Comparison of ENCODE assay signal across 14 cellular contexts in genomic region chr5:483434-484184, GRCh38. TPM values are rescaled to one million over a fixed set of nuclear protein-coding genes. Genes with fewer than 3 reads are reported as not detected.
DNase-seq lines count a peak whose midpoint lies in the region; ATAC-seq and TF ChIP-seq lines count a peak whose summit lies in the region.
"Had no signal": no experiment of that assay in that cellular context is flagged by ENCODE, and none has a peak within 500 bp of the region (broad histone marks: within the 10 kb centered on the region; RNA-seq: fewer than 3 reads in every experiment).

No MANE protein-coding gene starts in this region.

- H3K4me3 ChIP-seq in NB4 (ENCODE audit: low read depth, low read length), result no peak overlapping the region

- H3K4me3 Mint-ChIP-seq in activated T-cell treated with anti-CD3 and anti-CD28 coated beads, Interleukin-2, amount 50 U/mL, for 72 hours, result no peak overlapping the region
- peak overlapping the region; percentile 13 for H3K4me3 Mint-ChIP-seq in natural killer cell
- H3K4me3 Mint-ChIP-seq: CD4-positive, CD25-positive, alpha-beta regulatory T cell; H9; IgD-negative memory B cell had no signal

- no peak for TF ChIP-seq POLR2A in NB4 (IDR thresholded peaks at IDR 0.05; ENCODE audit: extremely low read depth, insufficient read length)

- peaks cover 5% of the 10 kb centered on the region for H3K4me1 Mint-ChIP-seq in activated T-cell treated with anti-CD3 and anti-CD28 coated beads, Interleukin-2, amount 50 U/mL, for 72 hours (ENCODE audit: low read depth)
- peaks cover 0 to 6% of the 10 kb centered on the region in 2 donors for H3K4me1 Mint-ChIP-seq in natural killer cell
- H3K4me1 Mint-ChIP-seq: H9 had no signal

- H3K9me3 Mint-ChIP-seq in activated T-cell treated with anti-CD3 and anti-CD28 coated beads, Interleukin-2, amount 50 U/mL, for 72 hours, result no peaks in the 10 kb centered on the region
- H3K9me3 Mint-ChIP-seq in natural killer cell, result no peaks in the 10 kb centered on the region
- H3K9me3 Mint-ChIP-seq: CD4-positive, CD25-positive, alpha-beta regulatory T cell; H9; IgD-negative memory B cell had no signal

- no peak for TF ChIP-seq CTCF in NB4 (IDR thresholded peaks at IDR 0.05; ENCODE audit: low read depth, low read length)
- TF ChIP-seq CTCF in natural killer cell (IDR thresholded peaks at IDR 0.05), result no peak

- no peak overlapping the region for H3K27ac Mint-ChIP-seq in activated T-cell treated with anti-CD3 and anti-CD28 coated beads, Interleukin-2, amount 50 U/mL, for 72 hours
- H3K27ac Mint-ChIP-seq in natural killer cell, result no peak overlapping the region
- H3K27ac Mint-ChIP-seq: CD4-positive, CD25-positive, alpha-beta regulatory T cell; H9; IgD-negative memory B cell had no signal

- intact Hi-C loops in natural killer cell (cut with micrococcal nuclease), result no loop called here

- H3K27me3 Mint-ChIP-seq in activated T-cell treated with anti-CD3 and anti-CD28 coated beads, Interleukin-2, amount 50 U/mL, for 72 hours (ENCODE audit: low read depth), result no peaks in the 10 kb centered on the region
- H3K27me3 Mint-ChIP-seq in natural killer cell (ENCODE audit: low read depth in 2 of 2), result no peaks in the 10 kb centered on the region

- peak; percentile 18 to 25 for ATAC-seq in activated T-cell treated with anti-CD3 and anti-CD28 coated beads, Interleukin-2, amount 50 U/mL, for 72 hours (replicated peaks in 1 of 2)
- peak in 2 of 3 donors; percentile 21 to 69 for ATAC-seq in natural killer cell
- no peak for ATAC-seq in GM21390 (IDR thresholded peaks at IDR 0.05; ENCODE audit: unreplicated experiment)

- no peaks in the 10 kb centered on the region for H3K36me3 Mint-ChIP-seq in activated T-cell treated with anti-CD3 and anti-CD28 coated beads, Interleukin-2, amount 50 U/mL, for 72 hours (ENCODE audit: insufficient read depth in 2 of 2)
- H3K36me3 Mint-ChIP-seq in natural killer cell, result no peaks in the 10 kb centered on the region
- H3K36me3 Mint-ChIP-seq: CD4-positive, CD25-positive, alpha-beta regulatory T cell; IgD-negative memory B cell had no signal

- no peak for DNase-seq in activated T-cell treated with anti-CD3 and anti-CD28 coated beads, Interleukin-2, amount 50 U/mL, for 72 hours
- DNase-seq in activated T-cell treated with anti-CD3 and anti-CD28 coated beads for 4 hours (no peak), NB4 (ENCODE audit: low read depth) (peak; percentile 32), natural killer cell (no peak), AG20443 (ENCODE audit: low spot score) (no peak), NK-92 (lab: John Stamatoyannopoulos, UW; ENCODE audit: unreplicated experiment) (no peak), GM03348 (ENCODE audit: low spot score) (no peak)
- DNase-seq: ACHN; BE2C; CD4-positive, CD25-positive, alpha-beta regulatory T cell; GOT3; H9 had no signal

RNA-seq across cellular contexts. Expression of gene EXOC3, which starts 40.6 kb away (rescaled TPM):
- total RNA-seq in activated T-cell treated with anti-CD3 and anti-CD28 coated beads, Interleukin-2, amount 50 U/mL, for 72 hours, result 10 to 100 TPM; 60.1 to 78.2 TPM
- total RNA-seq in natural killer cell, result 10 to 100 TPM; 89.6 to 99.9 (median 96.3) TPM

RNA-seq across cellular contexts. Expression of gene SLC9A3, which starts 40.6 kb away (rescaled TPM):
- 1 to 10 TPM; 1.3 to 1.8 TPM for total RNA-seq in activated T-cell treated with anti-CD3 and anti-CD28 coated beads, Interleukin-2, amount 50 U/mL, for 72 hours
- 1 to 10 TPM in 1 of 3 donors, under 1 TPM in 2; 0.61 to 1.1 (median 0.73) TPM for total RNA-seq in natural killer cell
